In the genomic region with DNA sequence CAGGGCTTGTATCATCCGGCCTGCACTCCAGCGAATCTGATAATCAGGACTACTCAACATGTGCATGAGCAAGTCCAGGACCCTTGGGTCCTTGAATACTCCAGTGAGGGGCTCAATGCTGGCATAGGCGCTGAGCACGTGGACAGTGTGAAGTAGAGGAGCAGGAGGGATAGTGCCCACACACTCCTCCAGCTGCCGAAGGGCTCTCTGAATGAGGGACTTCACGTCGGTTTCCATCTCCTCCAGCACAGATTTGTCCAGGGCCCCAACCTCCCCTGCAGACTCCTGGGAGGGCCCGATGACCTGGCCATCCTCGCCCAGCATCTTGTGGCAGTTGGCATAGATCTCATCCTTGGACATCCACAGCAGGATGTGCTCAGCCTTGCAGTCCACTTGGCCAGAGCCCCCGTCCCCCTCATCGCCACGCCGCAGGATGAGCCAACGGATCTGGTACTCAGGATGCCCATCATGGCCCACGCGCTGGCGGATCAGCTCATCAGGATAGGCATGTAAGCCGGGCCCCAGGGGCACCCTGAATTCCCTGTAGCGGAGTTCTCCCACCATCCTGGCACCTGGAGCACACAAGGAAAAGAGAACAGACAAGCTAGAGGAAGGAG, we compare ENCODE assay signal across 8 cellular contexts. TPM values are rescaled to one million over a fixed set of nuclear protein-coding genes. Genes with fewer than 3 reads are reported as not detected.
DNase-seq lines count a peak whose midpoint lies in the region; ATAC-seq, FAIRE-seq and TF ChIP-seq lines count a peak whose summit lies in the region.

No MANE protein-coding gene starts in this region.

- H3K9me3 Mint-ChIP-seq in mesothelial cell of epicardium = no peaks in the 10 kb centered on the region

- peaks cover 35% of the 10 kb centered on the region for H3K4me1 Mint-ChIP-seq in mesothelial cell of epicardium

- TF ChIP-seq CTCF in heart right ventricle (IDR thresholded peaks at IDR 0.05) (no peak), GM12878 (IDR thresholded peaks at IDR 0.05 in 2 of 3, conservative IDR thresholded peaks at IDR 0.05 in 1 of 3; ENCODE audit: control insufficient read depth in 2 of 3, extremely low read depth in 1 of 3, insufficient read depth in 1 of 3, low read depth in 3 of 3, low read length in 3 of 3) (no peak), mesothelial cell of epicardium (IDR thresholded peaks at IDR 0.05; ENCODE audit: unreplicated experiment) (no peak)

- ATAC-seq in heart right ventricle (no peak), left cardiac atrium (no peak), GM12878 (no peak), HG03439 (IDR thresholded peaks at IDR 0.05; ENCODE audit: unreplicated experiment) (no peak)

- H3K36me3 ChIP-seq in heart right ventricle (peaks cover 0 to 63% (median 19%) of the 10 kb centered on the region in 9 donors), GM12878 (ENCODE audit: control insufficient read depth in 2 of 2, insufficient read depth in 2 of 2, low read length in 1 of 2) (peaks cover 9 to 23% of the 10 kb centered on the region in 2 experiments)

- peak overlapping the region; percentile 98; the same call in 1 of the 2 replicates for H3K9ac ChIP-seq in GM12878 (ENCODE audit: control insufficient read depth, insufficient read depth, low read length)

- no peak for TF ChIP-seq POLR2A in GM12878 (IDR thresholded peaks at IDR 0.05; ENCODE audit: low read depth, low read length)

- POLR2A ChIA-PET in GM12878 (lab: Charles Lee) = no interaction called here

- RAD21 ChIA-PET in GM12878 (lab: Charles Lee; ENCODE audit: unreplicated experiment) = no interaction called here

- H3K4me2 ChIP-seq in GM12878 (ENCODE audit: control insufficient read depth, insufficient read depth) = peak overlapping the region; percentile 93

- peaks cover 21% of the 10 kb centered on the region for H3K79me2 ChIP-seq in GM12878 (ENCODE audit: control insufficient read depth, insufficient read depth, low read length)

- H3K27ac Mint-ChIP-seq in mesothelial cell of epicardium = peak overlapping the region; percentile 99

- no TSS peak for BruUV-seq in GM12878 (replicated peaks; lab: Mats Ljungman, UMichigan)

- TF ChIP-seq EP300 in GM12878 (IDR thresholded peaks at IDR 0.05; ENCODE audit: borderline replicate concordance in 1 of 2, control insufficient read depth in 1 of 2, low read depth in 2 of 2, low read length in 2 of 2) = no peak

- in situ Hi-C loops in GM12878 (cut with MboI) = no loop called here

- H3K27me3 ChIP-seq in heart right ventricle (no peaks in the 10 kb centered on the region), GM12878 (replicated peaks in 1 of 2; ENCODE audit: control insufficient read depth in 2 of 2, insufficient read depth in 2 of 2, low read length in 1 of 2) (no peaks in the 10 kb centered on the region)

- peak overlapping the region; percentile 95 for H3K4me3 Mint-ChIP-seq in mesothelial cell of epicardium

- H3K9me3 ChIP-seq in heart right ventricle (no peaks in the 10 kb centered on the region), GM12878 (replicated peaks; ENCODE audit: control insufficient read depth, insufficient read depth, low read length) (no peaks in the 10 kb centered on the region)

- H3K27ac ChIP-seq in heart right ventricle (peak overlapping the region in 8 of 10 donors; percentile 90 to 98 (median 96)), GM12878 (ENCODE audit: control insufficient read depth, insufficient read depth) (peak overlapping the region; percentile 93)

- H3K4me1 ChIP-seq in heart right ventricle = peaks cover 0 to 27% (median 17%) of the 10 kb centered on the region in 9 donors
- H3K4me1 ChIP-seq in GM12878 (ENCODE audit: control insufficient read depth, insufficient read depth, low read length) = peaks cover 14% of the 10 kb centered on the region

- peak overlapping the region in 2 of 10 donors; percentile 61 to 66 for H3K4me3 ChIP-seq in heart right ventricle
- H3K4me3 ChIP-seq in GM12878 = peak overlapping the region; percentile 91

- 78 to 80% methylated on average over 19 of the region's 19 CpGs for WGBS in heart right ventricle, 2 donors
- WGBS in GM12878 (ENCODE audit: insufficient coverage, insufficient replicate concordance, low lambda C conversion rate, missing lambda C conversion rate) = 94% methylated on average over 19 of the region's 19 CpGs

- H3K36me3 Mint-ChIP-seq in mesothelial cell of epicardium = peaks cover 35% of the 10 kb centered on the region

- no peak overlapping the region for H2AFZ ChIP-seq in GM12878 (ENCODE audit: control insufficient read depth, low read depth, low read length)

- H4K20me1 ChIP-seq in GM12878 (ENCODE audit: control insufficient read depth, insufficient read depth) = no peaks in the 10 kb centered on the region

- DNase-seq in heart right ventricle = no peak
- no peak for DNase-seq in left cardiac atrium
- DNase-seq in GM12878 (ENCODE audit: low read depth, low spot score) = no peak
- DNase-seq in mesothelial cell of epicardium (ENCODE audit: low spot score in 2 of 2, unreplicated experiment in 2 of 2) = no peak
- DNase-seq in DMS53 (lab: John Stamatoyannopoulos, UW) = no peak
- DNase-seq in DMS 273 treated with DMSO at 0.1 percent for 48 hours (lab: John Stamatoyannopoulos, UW) = no peak
- no peak for DNase-seq in cerebellum (ENCODE audit: low spot score)

- H3K27me3 Mint-ChIP-seq in mesothelial cell of epicardium (ENCODE audit: low read depth) = no peaks in the 10 kb centered on the region

- intact Hi-C loops in heart right ventricle (cut with DNase I) (loop anchor here in 6 of 10 donors (2.0 to 10.0 kb wide), 6 partner anchors 35 to 148 kb away; a partner anchor contains a TSS), left cardiac atrium (cut with DNase I) (loop anchor here in 1 of 2 donors (5.0 kb wide), 1 partner anchor 35 kb away; no protein-coding TSS in a partner anchor), GM12878 (cut with micrococcal nuclease; ENCODE audit: unreplicated experiment) (no loop called here)

- CTCF ChIA-PET in GM12878 (lab: Yijun Ruan, JAX) = no interaction called here

- SMC1A ChIA-PET in GM12878 (lab: Charles Lee; ENCODE audit: uncharacterized antibody, unreplicated experiment) = interaction anchor here (0.6 to 1.3 kb wide), 3 partner anchors 46 to 122 kb away, joined by 3 to 4 read pairs (median 3); no protein-coding TSS in a partner anchor

- FAIRE-seq in GM12878 (lab: Jason Lieb, UNC) = no peak

- TF ChIP-seq RAD21 in GM12878 (IDR thresholded peaks at IDR 0.05; ENCODE audit: insufficient read depth, low read depth, low read length) = no peak

RNA-seq across cellular contexts. Expression of a gene that starts 1.3 kb away (rescaled TPM):
- total RNA-seq in heart right ventricle (10 to 100 TPM in 2 of 10 donors, 1 to 10 TPM in 8; 7.1 to 11.2 (median 8.6) TPM), left cardiac atrium (10 to 100 TPM in 1 of 2 donors, 1 to 10 TPM in 1; 7.6 to 10.8 TPM), GM12878 (2014; rRNA removed) (10.6 and 10.8 TPM in 2 replicates), GM12878 (2014; rRNA removed; fragmentation: Illumina TruSeq; extraction: Trizol) (6.0 TPM in 2 replicates), GM12878 (2021) (15.6 and 15.8 TPM in 2 replicates), mesothelial cell of epicardium (88.0 to 90.9 TPM (median 90.6 TPM) in 3 replicates), cerebellum (14.2 TPM)
- polyA plus RNA-seq in heart right ventricle (1 to 10 TPM; 4.2 to 5.6 TPM), GM12878 (2011; rRNA removed) (9.2 and 18.4 TPM in 2 replicates), GM12878 (2014; fragmentation: Illumina TruSeq; extraction: Trizol) (4.6 and 7.3 TPM in 2 replicates), GM12878 (2014; fragmentation: Nextera tagmentation; extraction: Ambion mirVana) (1 to 10 TPM in 1 of 2 experiments, under 1 TPM in 1; 0.66 to 1.1 TPM), GM12878 (2014; rRNA removed) (12.8 and 14.1 TPM in 2 replicates), GM12878 (2016; fragmentation: Nextera tagmentation; extraction: Ambion mirVana) (10 to 100 TPM; 11.0 to 11.1 TPM)
- total RNA-seq in GM12878 (2013; cell fraction: nucleolus; rRNA removed) = 38.0 and 44.3 TPM in 2 replicates
- 8.7 TPM for polyA plus RNA-seq in GM12878 (2011; ENCODE audit: low read depth)
- 22.5 and 25.4 TPM in 2 replicates for polyA plus RNA-seq in GM12878 (2011; cell fraction: cytosol; rRNA removed)
- polyA plus RNA-seq in GM12878 (2011; cell fraction: nucleus; rRNA removed) = 91.6 and 101 TPM in 2 replicates
- polyA plus RNA-seq in GM12878 (2012) = 17.9 and 22.8 TPM in 2 replicates
- polyA minus RNA-seq in GM12878 (2011; rRNA and poly(A)+ RNA removed) = 24.1 and 34.4 TPM in 2 replicates
- 9.5 and 11.5 TPM in 2 replicates for polyA minus RNA-seq in GM12878 (2011; cell fraction: cytosol; rRNA and poly(A)+ RNA removed)
- 20.7 and 29.7 TPM in 2 replicates for polyA minus RNA-seq in GM12878 (2011; cell fraction: nucleus; rRNA and poly(A)+ RNA removed)

RNA-seq across cellular contexts. Expression of a gene that starts 6.9 kb away (rescaled TPM):
- 100 to 1,000 TPM in 3 of 10 donors, 10 to 100 TPM in 7; 76.0 to 139 (median 93.5) TPM for total RNA-seq in heart right ventricle
- 100 to 1,000 TPM; 141 to 165 TPM for polyA plus RNA-seq in heart right ventricle
- total RNA-seq in left cardiac atrium = 10 to 100 TPM; 76.3 to 97.1 TPM
- total RNA-seq in GM12878 (2013; cell fraction: nucleolus; rRNA removed) = 20.0 and 20.1 TPM in 2 replicates
- 33.2 and 34.8 TPM in 2 replicates for total RNA-seq in GM12878 (2014; rRNA removed)
- total RNA-seq in GM12878 (2014; rRNA removed; fragmentation: Illumina TruSeq; extraction: Trizol) = 32.7 and 38.6 TPM in 2 replicates
- total RNA-seq in GM12878 (2021) = 95.0 and 100 TPM in 2 replicates
- 15.7 TPM for polyA plus RNA-seq in GM12878 (2011; ENCODE audit: low read depth)
- polyA plus RNA-seq in GM12878 (2011; rRNA removed) = 19.7 and 44.5 TPM in 2 replicates
- polyA plus RNA-seq in GM12878 (2011; cell fraction: cytosol; rRNA removed) = 44.2 and 56.0 TPM in 2 replicates
- 41.5 and 42.3 TPM in 2 replicates for polyA plus RNA-seq in GM12878 (2011; cell fraction: nucleus; rRNA removed)
- polyA plus RNA-seq in GM12878 (2012) = 63.1 and 66.6 TPM in 2 replicates
- 43.1 and 59.7 TPM in 2 replicates for polyA plus RNA-seq in GM12878 (2014; fragmentation: Illumina TruSeq; extraction: Trizol)
- polyA plus RNA-seq in GM12878 (2014; fragmentation: Nextera tagmentation; extraction: Ambion mirVana) = 10 to 100 TPM; 29.7 to 42.1 TPM
- polyA plus RNA-seq in GM12878 (2014; rRNA removed) = 56.0 and 56.6 TPM in 2 replicates
- 100 to 1,000 TPM; 120 to 125 TPM for polyA plus RNA-seq in GM12878 (2016; fragmentation: Nextera tagmentation; extraction: Ambion mirVana)
- 23.8 and 31.3 TPM in 2 replicates for polyA minus RNA-seq in GM12878 (2011; rRNA and poly(A)+ RNA removed)
- polyA minus RNA-seq in GM12878 (2011; cell fraction: cytosol; rRNA and poly(A)+ RNA removed) = 10.7 and 26.8 TPM in 2 replicates
- 11.4 and 18.5 TPM in 2 replicates for polyA minus RNA-seq in GM12878 (2011; cell fraction: nucleus; rRNA and poly(A)+ RNA removed)
- 50.5 to 55.5 TPM (median 54.9 TPM) in 3 replicates for total RNA-seq in mesothelial cell of epicardium
- 5.6 TPM for total RNA-seq in cerebellum

RNA-seq across cellular contexts. Expression of a gene that starts 7.1 kb away (rescaled TPM):
- 10 to 100 TPM; 26.3 to 34.2 (median 28.3) TPM for total RNA-seq in heart right ventricle
- polyA plus RNA-seq in heart right ventricle = 10 to 100 TPM; 17.9 to 43.7 TPM
- 10 to 100 TPM; 37.0 to 37.5 TPM for total RNA-seq in left cardiac atrium
- total RNA-seq in GM12878 (2013; cell fraction: nucleolus; rRNA removed) = 33.4 and 33.8 TPM in 2 replicates
- total RNA-seq in GM12878 (2014; rRNA removed) = 8.4 TPM in 2 replicates
- total RNA-seq in GM12878 (2014; rRNA removed; fragmentation: Illumina TruSeq; extraction: Trizol) = 4.2 and 4.8 TPM in 2 replicates
- 9.5 and 11.8 TPM in 2 replicates for total RNA-seq in GM12878 (2021)
- 10.7 TPM for polyA plus RNA-seq in GM12878 (2011; ENCODE audit: low read depth)
- 11.0 and 13.4 TPM in 2 replicates for polyA plus RNA-seq in GM12878 (2011; rRNA removed)
- polyA plus RNA-seq in GM12878 (2011; cell fraction: cytosol; rRNA removed) = 10.3 and 13.1 TPM in 2 replicates
- polyA plus RNA-seq in GM12878 (2011; cell fraction: nucleus; rRNA removed) = 54.8 and 62.8 TPM in 2 replicates
- 16.8 and 17.7 TPM in 2 replicates for polyA plus RNA-seq in GM12878 (2012)
- polyA plus RNA-seq in GM12878 (2014; fragmentation: Illumina TruSeq; extraction: Trizol) = 3.5 and 6.2 TPM in 2 replicates
- 1 to 10 TPM in 1 of 2 experiments, under 1 TPM in 1; 0.90 to 2.4 TPM for polyA plus RNA-seq in GM12878 (2014; fragmentation: Nextera tagmentation; extraction: Ambion mirVana)
- 7.5 and 10.1 TPM in 2 replicates for polyA plus RNA-seq in GM12878 (2014; rRNA removed)
- polyA plus RNA-seq in GM12878 (2016; fragmentation: Nextera tagmentation; extraction: Ambion mirVana) = 1 to 10 TPM; 6.3 to 7.9 TPM
- 10.5 and 14.0 TPM in 2 replicates for polyA minus RNA-seq in GM12878 (2011; rRNA and poly(A)+ RNA removed)
- polyA minus RNA-seq in GM12878 (2011; cell fraction: cytosol; rRNA and poly(A)+ RNA removed) = 2.9 and 5.6 TPM in 2 replicates
- 15.2 and 21.5 TPM in 2 replicates for polyA minus RNA-seq in GM12878 (2011; cell fraction: nucleus; rRNA and poly(A)+ RNA removed)
- total RNA-seq in mesothelial cell of epicardium = 61.9 to 69.2 TPM (median 69.0 TPM) in 3 replicates
- total RNA-seq in cerebellum = 25.1 TPM

RNA-seq across cellular contexts. Expression of a gene that starts 23.8 kb away (rescaled TPM):
- total RNA-seq in heart right ventricle (1 to 10 TPM; 1.0 to 5.9 (median 2.2) TPM), left cardiac atrium (1 to 10 TPM; 6.6 to 7.8 TPM), GM12878 (2014; rRNA removed) (3.3 and 4.1 TPM in 2 replicates), GM12878 (2014; rRNA removed; fragmentation: Illumina TruSeq; extraction: Trizol) (2.1 and 2.7 TPM in 2 replicates), GM12878 (2021) (6.2 TPM in 2 replicates), mesothelial cell of epicardium (303 to 313 TPM (median 308 TPM) in 3 replicates), cerebellum (53.7 TPM)
- polyA plus RNA-seq in heart right ventricle (1 to 10 TPM in 1 of 2 donors, under 1 TPM in 1; 0.80 to 6.3 TPM), GM12878 (2011; rRNA removed) (10.7 and 14.4 TPM in 2 replicates), GM12878 (2014; fragmentation: Illumina TruSeq; extraction: Trizol) (2.4 TPM in 2 replicates), GM12878 (2014; fragmentation: Nextera tagmentation; extraction: Ambion mirVana) (under 1 TPM in 1 of 2 experiments, not detected in 1; 0.18 TPM), GM12878 (2014; rRNA removed) (5.4 and 6.4 TPM in 2 replicates), GM12878 (2016; fragmentation: Nextera tagmentation; extraction: Ambion mirVana) (1 to 10 TPM; 3.2 to 5.0 TPM)
- total RNA-seq in GM12878 (2013; cell fraction: nucleolus; rRNA removed) = 20.8 and 24.5 TPM in 2 replicates
- 1.3 TPM for polyA plus RNA-seq in GM12878 (2011; ENCODE audit: low read depth)
- polyA plus RNA-seq in GM12878 (2011; cell fraction: cytosol; rRNA removed) = 14.6 and 18.5 TPM in 2 replicates
- 67.6 and 95.6 TPM in 2 replicates for polyA plus RNA-seq in GM12878 (2011; cell fraction: nucleus; rRNA removed)
- polyA plus RNA-seq in GM12878 (2012) = 2.8 and 3.7 TPM in 2 replicates
- 16.1 and 27.0 TPM in 2 replicates for polyA minus RNA-seq in GM12878 (2011; rRNA and poly(A)+ RNA removed)
- 8.3 and 12.3 TPM in 2 replicates for polyA minus RNA-seq in GM12878 (2011; cell fraction: cytosol; rRNA and poly(A)+ RNA removed)
- 16.9 and 25.0 TPM in 2 replicates for polyA minus RNA-seq in GM12878 (2011; cell fraction: nucleus; rRNA and poly(A)+ RNA removed)

RNA-seq across cellular contexts. Expression of a gene that starts 30.9 kb away (rescaled TPM):
- total RNA-seq in heart right ventricle (10 to 100 TPM; 21.4 to 35.3 (median 25.6) TPM), left cardiac atrium (10 to 100 TPM; 24.7 to 37.0 TPM), GM12878 (2014; rRNA removed) (74.6 and 83.6 TPM in 2 replicates), GM12878 (2014; rRNA removed; fragmentation: Illumina TruSeq; extraction: Trizol) (74.0 and 83.2 TPM in 2 replicates), GM12878 (2021) (59.8 and 61.7 TPM in 2 replicates), mesothelial cell of epicardium (44.2 to 45.9 TPM (median 45.1 TPM) in 3 replicates), cerebellum (34.5 TPM)
- polyA plus RNA-seq in heart right ventricle (10 to 100 TPM; 19.4 to 43.6 TPM), GM12878 (2011; rRNA removed) (43.8 and 44.9 TPM in 2 replicates), GM12878 (2014; fragmentation: Illumina TruSeq; extraction: Trizol) (62.3 and 73.3 TPM in 2 replicates), GM12878 (2014; fragmentation: Nextera tagmentation; extraction: Ambion mirVana) (10 to 100 TPM; 17.6 to 34.7 TPM), GM12878 (2014; rRNA removed) (66.1 and 75.9 TPM in 2 replicates), GM12878 (2016; fragmentation: Nextera tagmentation; extraction: Ambion mirVana) (100 to 1,000 TPM; 100 to 101 TPM)
- total RNA-seq in GM12878 (2013; cell fraction: nucleolus; rRNA removed) = 13.5 and 14.9 TPM in 2 replicates
- polyA plus RNA-seq in GM12878 (2011; ENCODE audit: low read depth) = 30.5 TPM
- 32.7 and 41.9 TPM in 2 replicates for polyA plus RNA-seq in GM12878 (2011; cell fraction: cytosol; rRNA removed)
- polyA plus RNA-seq in GM12878 (2011; cell fraction: nucleus; rRNA removed) = 16.6 and 18.2 TPM in 2 replicates
- 30.4 and 33.5 TPM in 2 replicates for polyA plus RNA-seq in GM12878 (2012)
- polyA minus RNA-seq in GM12878 (2011; rRNA and poly(A)+ RNA removed) = 34.8 and 35.0 TPM in 2 replicates
- polyA minus RNA-seq in GM12878 (2011; cell fraction: cytosol; rRNA and poly(A)+ RNA removed) = 20.6 and 20.7 TPM in 2 replicates
- polyA minus RNA-seq in GM12878 (2011; cell fraction: nucleus; rRNA and poly(A)+ RNA removed) = 3.7 and 6.6 TPM in 2 replicates
